ENCODE assay signal across 10 cellular contexts in the genomic region with DNA sequence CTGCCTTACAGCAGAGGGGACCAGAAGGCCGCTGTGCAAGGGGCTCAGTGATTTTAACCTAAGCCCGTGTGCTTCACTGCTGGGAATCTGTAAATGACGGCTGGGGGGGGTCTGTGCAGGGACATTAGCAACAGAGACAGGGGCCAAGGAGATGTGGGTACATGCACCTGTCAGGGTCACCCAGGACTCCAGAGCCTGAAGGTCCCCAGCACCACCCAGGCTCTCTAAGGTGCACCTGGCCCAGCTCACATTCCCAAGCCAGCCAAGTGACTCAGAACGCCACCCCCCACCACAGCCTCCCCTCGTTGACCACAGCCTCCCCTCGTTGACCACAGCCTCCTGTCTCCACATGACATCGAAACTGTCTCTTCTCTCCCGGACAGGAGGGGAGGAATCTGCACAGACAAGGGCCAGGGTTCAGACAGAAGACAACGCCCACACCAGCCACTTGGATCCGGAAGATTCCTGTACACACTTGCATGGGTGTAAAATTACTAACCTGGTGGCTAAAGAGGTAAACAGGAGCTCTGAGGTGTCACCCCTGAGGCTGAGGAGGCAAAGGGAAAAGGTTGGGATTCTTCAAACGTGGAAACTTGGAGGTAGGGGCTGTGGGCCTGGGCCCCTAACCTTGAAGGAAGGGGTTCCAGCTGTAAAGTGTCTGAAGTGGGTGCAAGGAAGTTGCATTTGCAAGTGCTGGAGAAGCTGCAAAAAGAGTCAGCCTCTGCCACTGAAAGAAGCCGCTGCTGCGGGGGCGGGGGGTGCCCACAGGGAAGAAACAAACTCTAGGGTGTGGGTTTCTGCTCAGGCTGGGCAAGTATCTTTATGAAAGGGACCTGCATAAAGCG. TPM values are rescaled to one million over a fixed set of nuclear protein-coding genes. Genes with fewer than 3 reads are reported as not detected.
DNase-seq lines count a peak whose midpoint lies in the region; ATAC-seq, FAIRE-seq and TF ChIP-seq lines count a peak whose summit lies in the region.
"Had no signal": no experiment of that assay in that cellular context is flagged by ENCODE, and none has a peak within 500 bp of the region (broad histone marks: within the 10 kb centered on the region; RNA-seq: fewer than 3 reads in every experiment).

No MANE protein-coding gene starts in this region.

- H3K27ac Mint-ChIP-seq in natural killer cell treated with Interleukin-12 subunit alpha and Interleukin-12 subunit beta and Interleukin-15 and Interleukin-18, amount 100 ng/mL, for 72 hours, result no peak overlapping the region
- H3K27ac Mint-ChIP-seq in natural killer cell, result no peak overlapping the region
- H3K27ac Mint-ChIP-seq in activated T-cell treated with anti-CD3 and anti-CD28 coated beads, Interleukin-2, amount 50 U/mL, for 24 hours, result peak overlapping the region; percentile 78

- TF ChIP-seq CTCF in natural killer cell (IDR thresholded peaks at IDR 0.05) (no peak), BE2C (IDR thresholded peaks at IDR 0.05; ENCODE audit: low read depth, low read length) (no peak)

- ATAC-seq in natural killer cell treated with Interleukin-12 subunit alpha and Interleukin-12 subunit beta and Interleukin-15 and Interleukin-18, amount 100 ng/mL, for 72 hours, result peak; percentile 37 to 43
- ATAC-seq in natural killer cell, result no peak

- H3K36me3 ChIP-seq in BE2C, result no peaks in the 10 kb centered on the region

- no peak overlapping the region for H3K4me3 Mint-ChIP-seq in natural killer cell treated with Interleukin-12 subunit alpha and Interleukin-12 subunit beta and Interleukin-15 and Interleukin-18, amount 100 ng/mL, for 72 hours
- no peak overlapping the region for H3K4me3 Mint-ChIP-seq in natural killer cell
- H3K4me3 Mint-ChIP-seq in activated T-cell treated with anti-CD3 and anti-CD28 coated beads, Interleukin-2, amount 50 U/mL, for 24 hours, result peak overlapping the region; percentile 22

- FAIRE-seq in urothelium cell line (lab: Jason Lieb, UNC), result peak; percentile 32

- H3K36me3 Mint-ChIP-seq in natural killer cell treated with Interleukin-12 subunit alpha and Interleukin-12 subunit beta and Interleukin-15 and Interleukin-18, amount 100 ng/mL, for 72 hours, result no peaks in the 10 kb centered on the region
- H3K36me3 Mint-ChIP-seq in natural killer cell, result no peaks in the 10 kb centered on the region
- no peaks in the 10 kb centered on the region for H3K36me3 Mint-ChIP-seq in activated T-cell treated with anti-CD3 and anti-CD28 coated beads, Interleukin-2, amount 50 U/mL, for 24 hours (ENCODE audit: low read depth)

- DNase-seq in natural killer cell treated with Interleukin-12 subunit alpha and Interleukin-12 subunit beta and Interleukin-15 and Interleukin-18, amount 100 ng/mL, for 72 hours (ENCODE audit: low spot score), result peak; percentile 65
- no peak for DNase-seq in natural killer cell
- DNase-seq in activated T-cell treated with anti-CD3 and anti-CD28 coated beads, Interleukin-2, amount 50 U/mL, for 24 hours, result peak; percentile 77
- DNase-seq in mucosa of gallbladder (ENCODE audit: low spot score), result peak; percentile 71
- peak; percentile 85 for DNase-seq in urothelium cell line (ENCODE audit: low spot score)
- no peak for DNase-seq in ureter (ENCODE audit: low spot score)
- no peak for DNase-seq in BE2C
- no peak for DNase-seq in COR-L47 (lab: John Stamatoyannopoulos, UW)

- no peaks in the 10 kb centered on the region for H3K27me3 ChIP-seq in BE2C

- H3K9me3 Mint-ChIP-seq in natural killer cell treated with Interleukin-12 subunit alpha and Interleukin-12 subunit beta and Interleukin-15 and Interleukin-18, amount 100 ng/mL, for 72 hours, result no peaks in the 10 kb centered on the region
- no peaks in the 10 kb centered on the region for H3K9me3 Mint-ChIP-seq in natural killer cell
- no peaks in the 10 kb centered on the region for H3K9me3 Mint-ChIP-seq in activated T-cell treated with anti-CD3 and anti-CD28 coated beads, Interleukin-2, amount 50 U/mL, for 24 hours

- H3K4me1 ChIP-seq in BE2C, result no peaks in the 10 kb centered on the region

- H3K9me3 ChIP-seq in BE2C, result no peaks in the 10 kb centered on the region

- intact Hi-C loops in natural killer cell (cut with micrococcal nuclease), result no loop called here

- no peak overlapping the region for H3K4me3 ChIP-seq in BE2C (ENCODE audit: low read depth, low read length)
- H3K4me3 ChIP-seq: lung had no signal

- peaks cover 8 to 15% of the 10 kb centered on the region in 2 donors for H3K27me3 Mint-ChIP-seq in natural killer cell treated with Interleukin-12 subunit alpha and Interleukin-12 subunit beta and Interleukin-15 and Interleukin-18, amount 100 ng/mL, for 72 hours
- H3K27me3 Mint-ChIP-seq in natural killer cell (ENCODE audit: low read depth in 2 of 2), result peaks cover 0 to 2% of the 10 kb centered on the region in 2 donors
- H3K27me3 Mint-ChIP-seq in activated T-cell treated with anti-CD3 and anti-CD28 coated beads, Interleukin-2, amount 50 U/mL, for 24 hours, result peaks cover 6% of the 10 kb centered on the region

- H3K4me1 Mint-ChIP-seq in natural killer cell treated with Interleukin-12 subunit alpha and Interleukin-12 subunit beta and Interleukin-15 and Interleukin-18, amount 100 ng/mL, for 72 hours (ENCODE audit: low read depth in 2 of 2), result peaks cover 17 to 18% of the 10 kb centered on the region in 2 donors
- H3K4me1 Mint-ChIP-seq in natural killer cell, result peaks cover 0 to 25% of the 10 kb centered on the region in 2 donors
- H3K4me1 Mint-ChIP-seq in activated T-cell treated with anti-CD3 and anti-CD28 coated beads, Interleukin-2, amount 50 U/mL, for 24 hours (ENCODE audit: low read depth), result peaks cover 43% of the 10 kb centered on the region

RNA-seq across cellular contexts. Expression of a gene that starts 27.0 kb away (rescaled TPM):
- not detected for total RNA-seq in natural killer cell treated with Interleukin-12 subunit alpha and Interleukin-12 subunit beta and Interleukin-15 and Interleukin-18, amount 100 ng/mL, for 72 hours
- total RNA-seq in natural killer cell, result not detected
- not detected for total RNA-seq in mucosa of gallbladder
- not detected for total RNA-seq in ureter
- not detected for polyA plus RNA-seq in BE2C (2012; ENCODE audit: insufficient read depth, insufficient read length, low read depth)
- total RNA-seq: T-helper 2 cell treated with Interferon-gamma antibody and Interleukin-4, amounts not matched to agents 100 ng/mL and 5 ng/mL, for 36 hours had no signal

RNA-seq across cellular contexts. Expression of a gene that starts 52.4 kb away (rescaled TPM):
- not detected for total RNA-seq in natural killer cell treated with Interleukin-12 subunit alpha and Interleukin-12 subunit beta and Interleukin-15 and Interleukin-18, amount 100 ng/mL, for 72 hours
- not detected for total RNA-seq in natural killer cell
- total RNA-seq in mucosa of gallbladder, result not detected
- not detected for total RNA-seq in ureter
- polyA plus RNA-seq in BE2C (2012; ENCODE audit: insufficient read depth, insufficient read length, low read depth), result not detected
- total RNA-seq: lung; T-helper 2 cell treated with Interferon-gamma antibody and Interleukin-4, amounts not matched to agents 100 ng/mL and 5 ng/mL, for 36 hours had no signal
- polyA plus RNA-seq: lung had no signal

Comparison
In these comparisons a context has a peak if more than half of its experiments do, and no peak if none do; other contexts are left out.
1. ATAC-seq: peak in natural killer cell treated with Interleukin-12 subunit alpha and Interleukin-12 subunit beta and Interleukin-15 and Interleukin-18, amount 100 ng/mL, for 72 hours (2 of 2); none in natural killer cell (0 of 3).
2. DNase-seq: peak in natural killer cell treated with Interleukin-12 subunit alpha and Interleukin-12 subunit beta and Interleukin-15 and Interleukin-18, amount 100 ng/mL, for 72 hours (single experiment), activated T-cell treated with anti-CD3 and anti-CD28 coated beads, Interleukin-2, amount 50 U/mL, for 24 hours (single experiment), mucosa of gallbladder (single experiment) and urothelium cell line (single experiment); none in natural killer cell (single experiment), ureter (single experiment), BE2C (single experiment) and COR-L47 (single experiment).